1 cellular context compared by ENCODE assay signal in genomic region chr4:87019898-87020297, GRCh38.
TF ChIP-seq lines count a peak whose summit lies in the region.

No MANE protein-coding gene starts in this region.

TF ChIP-seq in SK-N-SH treated with all-trans-retinoic acid at 6 μM for 48 hours, 23 proteins besides CTCF, POLR2A, EP300 and RAD21 (continued from another document):
- TF ChIP-seq TCF4 (CRISPR knock-in tag; IDR thresholded peaks at IDR 0.05; ENCODE audit: borderline replicate concordance) (no peak), POU6F1 (CRISPR knock-in tag; IDR thresholded peaks at IDR 0.05; ENCODE audit: borderline replicate concordance, low read depth) (no peak), ZNF565 (CRISPR knock-in tag; conservative IDR thresholded peaks at IDR 0.05; ENCODE audit: low read depth) (no peak), ZNF8 (CRISPR knock-in tag; IDR thresholded peaks at IDR 0.05) (no peak), CSRNP3 (CRISPR knock-in tag; IDR thresholded peaks at IDR 0.05) (no peak), ISL1 (CRISPR knock-in tag; IDR thresholded peaks at IDR 0.05) (no peak)
TF ChIP-seq in SK-N-SH treated with all-trans-retinoic acid at 6 μM for 48 hours: peak in this region for 0.
